19 cellular contexts compared by ENCODE assay signal in genomic region chr14:24285351-24285750, GRCh38.
"Had no signal": no experiment of that assay in that cellular context is flagged by ENCODE, and none has a peak within 500 bp of the region (broad histone marks: within the 10 kb centered on the region; RNA-seq: fewer than 3 reads in every experiment).

No MANE protein-coding gene starts in this region.

- H3K27ac ChIP-seq: left ventricle myocardium inferior, transverse colon had no signal

- H3K4me3 ChIP-seq: left ventricle myocardium inferior, skin epidermis, transverse colon had no signal

- H3K27ac Mint-ChIP-seq: activated naive CD4-positive, alpha-beta T cell treated with anti-CD3 and anti-CD28 coated beads, Interleukin-2, amount 10 ng/mL, durations not matched to agents 7 days and 5 days; activated T-helper 17 cell treated with anti-CD3 and anti-CD28 coated beads, Interleukin-2, amount 50 U/mL, for 72 hours; memory B cell; natural killer cell had no signal

- ATAC-seq: activated T-helper 17 cell treated with anti-CD3 and anti-CD28 coated beads, Interleukin-2, amount 50 U/mL, for 72 hours; effector memory CD8-positive, alpha-beta T cell; natural killer cell; SK-N-SH treated with all-trans-retinoic acid at 6 μM for 48 hours had no signal

- H3K9me3 Mint-ChIP-seq: activated naive CD4-positive, alpha-beta T cell treated with anti-CD3 and anti-CD28 coated beads, Interleukin-2, amount 10 ng/mL, durations not matched to agents 7 days and 5 days; activated T-helper 17 cell treated with anti-CD3 and anti-CD28 coated beads, Interleukin-2, amount 50 U/mL, for 72 hours; effector memory CD8-positive, alpha-beta T cell; memory B cell; natural killer cell had no signal

- H3K9me3 ChIP-seq: left ventricle myocardium inferior, transverse colon had no signal

- DNase-seq: activated CD4-positive, alpha-beta T cell treated with anti-CD3 and anti-CD28 coated beads for 1 hour; activated CD4-positive, alpha-beta T cell treated with anti-CD3 and anti-CD28 coated beads, Interleukin-2, amount 50 U/mL, for 48 hours; activated naive CD4-positive, alpha-beta T cell treated with anti-CD3 and anti-CD28 coated beads, Interleukin-2, amount 10 ng/mL, durations not matched to agents 7 days and 5 days; cortex of kidney; effector memory CD8-positive, alpha-beta T cell; hippocampal formation; left ventricle myocardium inferior; natural killer cell; nucleus accumbens; stimulated activated CD4-positive, alpha-beta T cell treated with anti-CD3 and anti-CD28 coated beads, Interleukin-4, amount 100 ng/mL, for 24 hours; stimulated activated naive CD4-positive, alpha-beta T cell treated with Interleukin-2 at 50 U/mL for 16 hours; T-helper 1 cell; T1000; transverse colon had no signal

- H3K4me3 Mint-ChIP-seq: activated naive CD4-positive, alpha-beta T cell treated with anti-CD3 and anti-CD28 coated beads, Interleukin-2, amount 10 ng/mL, durations not matched to agents 7 days and 5 days; activated T-helper 17 cell treated with anti-CD3 and anti-CD28 coated beads, Interleukin-2, amount 50 U/mL, for 72 hours; effector memory CD8-positive, alpha-beta T cell; memory B cell; natural killer cell had no signal

- H3K4me1 ChIP-seq: transverse colon had no signal

- FAIRE-seq: keratinocyte had no signal

- H3K27me3 Mint-ChIP-seq: activated T-helper 17 cell treated with anti-CD3 and anti-CD28 coated beads, Interleukin-2, amount 50 U/mL, for 72 hours; effector memory CD8-positive, alpha-beta T cell; memory B cell had no signal

- H3K27me3 ChIP-seq: transverse colon had no signal
